In the genomic region with DNA sequence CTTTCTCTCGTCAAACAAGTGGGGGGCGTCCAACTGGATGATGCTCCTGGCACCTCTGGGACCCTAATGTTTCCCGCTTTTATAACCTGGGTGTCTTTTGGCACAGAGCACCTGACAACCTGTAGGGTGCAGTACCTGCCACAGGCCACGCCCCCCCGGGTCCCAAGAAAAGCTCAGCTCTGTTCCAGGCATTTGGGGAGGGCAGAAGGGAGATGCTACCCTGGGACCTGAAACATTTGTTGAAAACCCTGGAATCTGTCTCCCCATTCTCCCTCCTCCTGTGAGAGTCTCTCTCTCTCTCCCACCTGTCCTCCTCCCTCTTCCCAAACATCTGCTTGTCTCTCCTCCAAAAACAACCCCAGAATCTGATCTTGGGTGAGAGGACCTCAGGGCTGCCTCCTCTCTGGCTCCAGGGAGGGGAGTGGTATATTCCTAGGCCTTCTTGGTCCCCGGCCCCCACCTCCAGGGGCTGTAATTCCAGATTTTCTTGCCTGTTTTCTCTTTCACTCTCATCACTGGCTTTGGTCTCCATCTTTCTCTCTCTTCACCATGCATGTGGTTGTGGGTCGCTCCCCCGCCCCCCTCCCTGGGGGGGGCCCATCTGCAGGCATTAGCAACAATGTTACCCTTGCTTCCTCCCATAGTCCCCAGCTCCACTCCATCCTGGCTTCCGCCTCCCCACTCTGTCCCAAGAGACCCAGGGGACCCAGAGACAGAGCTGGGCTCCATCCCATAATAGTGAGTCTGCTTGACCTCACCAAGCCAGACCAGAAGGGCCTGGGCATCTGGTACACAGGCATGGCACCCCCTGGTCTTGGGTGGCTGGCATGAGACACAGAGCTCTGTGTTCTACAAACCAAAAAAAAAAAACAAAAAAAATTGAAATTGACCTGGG, we compare ENCODE assay signal across 9 cellular contexts. TPM values are rescaled to one million over a fixed set of nuclear protein-coding genes. Genes with fewer than 3 reads are reported as not detected.
DNase-seq lines count a peak whose midpoint lies in the region; ATAC-seq and TF ChIP-seq lines count a peak whose summit lies in the region.
"Had no signal": no experiment of that assay in that cellular context is flagged by ENCODE, and none has a peak within 500 bp of the region (broad histone marks: within the 10 kb centered on the region; RNA-seq: fewer than 3 reads in every experiment).

No MANE protein-coding gene starts in this region.

- H3K27ac Mint-ChIP-seq in Calu3 (ENCODE audit: unreplicated experiment) (no peak overlapping the region), IgD-negative memory B cell (peak overlapping the region in 2 of 3 donors; percentile 3 to 93), progenitor cell of endocrine pancreas (peak overlapping the region; percentile 73)

- H3K27me3 Mint-ChIP-seq in Calu3 (ENCODE audit: unreplicated experiment) (no peaks in the 10 kb centered on the region), IgD-negative memory B cell (no peaks in the 10 kb centered on the region), progenitor cell of endocrine pancreas (no peaks in the 10 kb centered on the region)

- H3K27ac ChIP-seq in dorsolateral prefrontal cortex = peak overlapping the region in 50 of 59 donors; percentile 5 to 95 (median 80)

- H3K36me3 Mint-ChIP-seq in Calu3 (ENCODE audit: insufficient read depth, unreplicated experiment) (peaks cover 27% of the 10 kb centered on the region), IgD-negative memory B cell (no peaks in the 10 kb centered on the region), progenitor cell of endocrine pancreas (ENCODE audit: insufficient read depth) (no peaks in the 10 kb centered on the region)

- H3K9me3 Mint-ChIP-seq in Calu3 (ENCODE audit: low read depth, unreplicated experiment) (no peaks in the 10 kb centered on the region), IgD-negative memory B cell (no peaks in the 10 kb centered on the region), progenitor cell of endocrine pancreas (ENCODE audit: low read depth) (no peaks in the 10 kb centered on the region)

- no peaks in the 10 kb centered on the region for H3K27me3 ChIP-seq in dorsolateral prefrontal cortex

- ATAC-seq in GM21717 (IDR thresholded peaks at IDR 0.05; ENCODE audit: unreplicated experiment) = no peak
- ATAC-seq: mucosa of descending colon had no signal

- H3K4me1 Mint-ChIP-seq in Calu3 (ENCODE audit: low read depth, unreplicated experiment) = peaks cover 24% of the 10 kb centered on the region
- peaks cover 21 to 35% (median 24%) of the 10 kb centered on the region in 3 donors for H3K4me1 Mint-ChIP-seq in IgD-negative memory B cell
- peaks cover 33% of the 10 kb centered on the region for H3K4me1 Mint-ChIP-seq in progenitor cell of endocrine pancreas (ENCODE audit: low read depth)

- H3K4me3 ChIP-seq in dorsolateral prefrontal cortex = peak overlapping the region in 46 of 59 donors; percentile 9 to 96 (median 46)
- H3K4me3 ChIP-seq: mucosa of descending colon had no signal

- DNase-seq in Calu3 = peak; percentile 28
- DNase-seq in dorsolateral prefrontal cortex = no peak
- DNase-seq in progenitor cell of endocrine pancreas (ENCODE audit: low spot score, unreplicated experiment) = no peak
- DNase-seq in CD1c-positive myeloid dendritic cell (ENCODE audit: extremely low spot score) = no peak
- DNase-seq in NCI-H2227 (lab: John Stamatoyannopoulos, UW; ENCODE audit: unreplicated experiment) = no peak
- no peak for DNase-seq in GF-D8 (lab: John Stamatoyannopoulos, UW)

- BruUV-seq in Calu3 (replicated peaks; lab: Mats Ljungman, UMichigan) = no TSS peak

- CTCF ChIA-PET in Calu3 (lab: Charles Lee) = interaction anchor here (0.7 to 3.5 kb wide), 6 partner anchors 11 to 42 kb away, joined by 3 to 29 read pairs (median 4); no protein-coding TSS in a partner anchor

- intact Hi-C loops in Calu3 (cut with micrococcal nuclease; ENCODE audit: unreplicated experiment) = no loop called here
- intact Hi-C loops in dorsolateral prefrontal cortex (cut with DNase I) = loop anchor here (5.0 to 10.0 kb wide), 3 partner anchors 75 to 275 kb away; a partner anchor contains a TSS

- H3K4me3 Mint-ChIP-seq in Calu3 (ENCODE audit: low read depth, unreplicated experiment) (no peak overlapping the region), IgD-negative memory B cell (peak overlapping the region in 2 of 4 donors; percentile 56 to 83), progenitor cell of endocrine pancreas (ENCODE audit: low read depth) (no peak overlapping the region)

- TF ChIP-seq CTCF in Calu3 (IDR thresholded peaks at IDR 0.05; ENCODE audit: unreplicated experiment) = no peak
- no peak for TF ChIP-seq CTCF in dorsolateral prefrontal cortex (IDR thresholded peaks at IDR 0.05 in 54 of 56, conservative IDR thresholded peaks at IDR 0.05 in 2 of 56; ENCODE audit: low read depth in 1 of 56, partially characterized antibody in 56 of 56)
- peak; percentile 20 for TF ChIP-seq CTCF in progenitor cell of endocrine pancreas (IDR thresholded peaks at IDR 0.05; ENCODE audit: unreplicated experiment)

RNA-seq across cellular contexts. Expression of a gene that starts 4.1 kb away (rescaled TPM):
- 20.8 and 21.5 TPM in 2 replicates for total RNA-seq in Calu3 (2022)
- 1.1 TPM for polyA plus RNA-seq in IgD-negative memory B cell
- 100 to 1,000 TPM in 21 of 120 experiments, 10 to 100 TPM in 99; 57.6 to 160 (median 87.2) TPM for total RNA-seq in dorsolateral prefrontal cortex
- total RNA-seq in progenitor cell of endocrine pancreas = 53.3 and 56.3 TPM in 2 replicates

RNA-seq across cellular contexts. Expression of a gene that starts 35.1 kb away (rescaled TPM):
- total RNA-seq in Calu3 (2022) (not detected in 2 replicates), dorsolateral prefrontal cortex (10 to 100 TPM in 19 of 120 experiments, 1 to 10 TPM in 101; 2.0 to 24.2 (median 6.8) TPM), progenitor cell of endocrine pancreas (not detected in 2 replicates)
- polyA plus RNA-seq in IgD-negative memory B cell = 72.0 TPM
